ENCODE assay signal across 9 cellular contexts in genomic region chr16:89476811-89477261, GRCh38. TPM values are rescaled to one million over a fixed set of nuclear protein-coding genes. Genes with fewer than 3 reads are reported as not detected.
DNase-seq lines count a peak whose midpoint lies in the region; ATAC-seq and TF ChIP-seq lines count a peak whose summit lies in the region.
"Had no signal": no experiment of that assay in that cellular context is flagged by ENCODE, and none has a peak within 500 bp of the region (broad histone marks: within the 10 kb centered on the region; RNA-seq: fewer than 3 reads in every experiment).

No MANE protein-coding gene starts in this region.

- H3K9me3 ChIP-seq in esophagus squamous epithelium, result no peaks in the 10 kb centered on the region
- H3K9me3 ChIP-seq in MG63, result no peaks in the 10 kb centered on the region

- WGBS in esophagus squamous epithelium, 2 donors, result 26 to 42% methylated on average over 10 of the region's 10 CpGs

- H3K27me3 ChIP-seq in esophagus squamous epithelium (no peaks in the 10 kb centered on the region), MG63 (no peaks in the 10 kb centered on the region)

- ATAC-seq in GM21737 (IDR thresholded peaks at IDR 0.05; ENCODE audit: unreplicated experiment), result peak; percentile 56

- DNase-seq in GM10248 (ENCODE audit: extremely low spot score) (peak; percentile 71), NOMO-1 treated with DMSO at 0.1 percent for 48 hours (lab: John Stamatoyannopoulos, UW; ENCODE audit: unreplicated experiment) (peak; percentile 86), esophagus squamous epithelium (lab: John Stamatoyannopoulos, UW) (no peak), MG63 (no peak), cerebellar nuclear complex (lab: John Stamatoyannopoulos, UW) (no peak), dermis blood vessel endothelial cell (no peak)
- DNase-seq in stimulated activated CD4-positive, alpha-beta T cell treated with anti-CD3 and anti-CD28 coated beads, Interleukin-4, amount 100 ng/mL, for 1 hour, result no peak
- DNase-seq: NCI-H1436 had no signal

- POLR2A ChIA-PET in GM10248 (lab: Yijun Ruan, JAX), result interaction anchor here (0.6 to 1.6 kb wide), 10 partner anchors 8 to 503 kb away, joined by 3 to 9 read pairs (median 4); no protein-coding TSS in a partner anchor

- H3K36me3 ChIP-seq in esophagus squamous epithelium, result no peaks in the 10 kb centered on the region
- H3K36me3 ChIP-seq in MG63, result no peaks in the 10 kb centered on the region

- no peak overlapping the region for H3K4me3 ChIP-seq in esophagus squamous epithelium
- H3K4me3 ChIP-seq in MG63, result no peak overlapping the region

- peak overlapping the region; percentile 77 to 89 (median 82) for H3K27ac ChIP-seq in esophagus squamous epithelium

- intact Hi-C loops in esophagus squamous epithelium (cut with DNase I), result no loop called here

- TF ChIP-seq CTCF in GM10248 (IDR thresholded peaks at IDR 0.05; ENCODE audit: control extremely low read depth, extremely low read depth, low read depth, missing control alignments) (no peak), esophagus squamous epithelium (IDR thresholded peaks at IDR 0.05) (no peak)

- peaks cover 48 to 100% (median 82%) of the 10 kb centered on the region in 3 donors for H3K4me1 ChIP-seq in esophagus squamous epithelium

- CTCF ChIA-PET in GM10248 (lab: Yijun Ruan, JAX), result interaction anchor here (0.9 to 1.5 kb wide), 4 partner anchors 9 to 18 kb away, joined by 3 to 5 read pairs (median 4); no protein-coding TSS in a partner anchor

- TF ChIP-seq POLR2A in esophagus squamous epithelium (IDR thresholded peaks at IDR 0.05), result no peak

RNA-seq across cellular contexts. Expression of gene ANKRD11, which starts 13.5 kb away (rescaled TPM):
- total RNA-seq in esophagus squamous epithelium (10 to 100 TPM; 51.0 to 72.7 (median 66.9) TPM), dermis blood vessel endothelial cell (55.5 and 72.0 TPM in 2 replicates)
- 54.3 and 98.9 TPM in 2 replicates for total RNA-seq in MG63 (2014; rRNA removed; shearing (Covaris generic); ENCODE audit: low replicate concordance)

RNA-seq across cellular contexts. Expression of gene SPG7, which starts 31.4 kb away (rescaled TPM):
- 100 to 1,000 TPM in 1 of 4 donors, 10 to 100 TPM in 3; 65.0 to 104 (median 84.9) TPM for total RNA-seq in esophagus squamous epithelium
- 52.8 and 71.9 TPM in 2 replicates for total RNA-seq in MG63 (2014; rRNA removed; shearing (Covaris generic); ENCODE audit: low replicate concordance)
- 145 and 170 TPM in 2 replicates for total RNA-seq in dermis blood vessel endothelial cell

Comparison
In these comparisons a context has a peak if more than half of its experiments do, and no peak if none do; other contexts are left out.
1. DNase-seq: peak in GM10248 (single experiment) and NOMO-1 treated with DMSO at 0.1 percent for 48 hours (single experiment); none in esophagus squamous epithelium (single experiment), MG63 (single experiment), cerebellar nuclear complex (0 of 2), dermis blood vessel endothelial cell (single experiment) and stimulated activated CD4-positive, alpha-beta T cell treated with anti-CD3 and anti-CD28 coated beads, Interleukin-4, amount 100 ng/mL, for 1 hour (single experiment).